Comparison of ENCODE assay signal across 15 cellular contexts in the genomic region with DNA sequence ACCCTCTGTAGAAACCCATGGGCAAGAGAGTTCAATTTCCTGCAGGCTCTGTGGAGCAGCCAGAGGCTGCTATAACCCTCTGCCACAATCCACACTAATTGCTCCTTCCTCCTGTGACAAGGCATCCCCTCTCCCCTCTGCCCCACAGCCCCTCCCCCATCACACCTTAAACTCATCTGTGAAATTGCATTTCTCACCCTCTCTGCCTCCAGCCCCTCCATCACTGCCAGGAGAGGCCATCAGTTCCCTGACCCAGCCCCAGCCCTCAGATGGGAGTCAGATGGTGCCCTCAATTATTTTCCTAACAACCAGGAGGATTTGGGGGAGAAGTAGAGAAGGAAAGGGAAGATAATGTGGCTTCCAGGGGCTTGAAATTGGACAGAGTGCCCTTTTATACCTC.
"Had no signal": no experiment of that assay in that cellular context is flagged by ENCODE, and none has a peak within 500 bp of the region (broad histone marks: within the 10 kb centered on the region; RNA-seq: fewer than 3 reads in every experiment).

No MANE protein-coding gene starts in this region.

- DNase-seq: colonic mucosa; dermis blood vessel endothelial cell; erythroblast; foreskin keratinocyte; immature natural killer cell; kidney; midbrain; small intestine; stimulated activated CD4-positive, alpha-beta T cell treated with anti-CD3 and anti-CD28 coated beads, Interleukin-2, amount 100 ng/mL, for 48 hours; stimulated activated naive CD4-positive, alpha-beta T cell treated with Interleukin-2 at 50 U/mL for 16 hours; thyroid gland; upper lobe of left lung had no signal

- H3K27ac ChIP-seq: colonic mucosa, foreskin keratinocyte, upper lobe of left lung, vagina had no signal

- H3K4me3 ChIP-seq: colonic mucosa, thyroid gland, upper lobe of left lung, vagina had no signal

- H3K36me3 Mint-ChIP-seq: immature natural killer cell; natural killer cell treated with Interleukin-12 subunit alpha and Interleukin-12 subunit beta and Interleukin-15 and Interleukin-18, amount 100 ng/mL, for 72 hours had no signal

- H3K4me1 ChIP-seq: colonic mucosa, foreskin keratinocyte, upper lobe of left lung had no signal

- H3K4me3 Mint-ChIP-seq: immature natural killer cell; natural killer cell treated with Interleukin-12 subunit alpha and Interleukin-12 subunit beta and Interleukin-15 and Interleukin-18, amount 100 ng/mL, for 72 hours had no signal

- H3K9me3 ChIP-seq: colonic mucosa, thyroid gland, upper lobe of left lung, vagina had no signal

- FAIRE-seq: endothelial cell of umbilical vein, kidney, small intestine had no signal

- H3K4me1 Mint-ChIP-seq: immature natural killer cell had no signal

- H3K27me3 ChIP-seq: colonic mucosa, foreskin keratinocyte, thyroid gland, upper lobe of left lung, vagina had no signal

- H3K9me3 Mint-ChIP-seq: immature natural killer cell; natural killer cell treated with Interleukin-12 subunit alpha and Interleukin-12 subunit beta and Interleukin-15 and Interleukin-18, amount 100 ng/mL, for 72 hours had no signal

- H3K36me3 ChIP-seq: colonic mucosa, thyroid gland, upper lobe of left lung, vagina had no signal

- H3K27ac Mint-ChIP-seq: natural killer cell treated with Interleukin-12 subunit alpha and Interleukin-12 subunit beta and Interleukin-15 and Interleukin-18, amount 100 ng/mL, for 72 hours had no signal
